Comparison of ENCODE assay signal across 8 cellular contexts in genomic region chr2:43220229-43220981, GRCh38. TPM values are rescaled to one million over a fixed set of nuclear protein-coding genes. Genes with fewer than 3 reads are reported as not detected.
DNase-seq lines count a peak whose midpoint lies in the region; ATAC-seq and TF ChIP-seq lines count a peak whose summit lies in the region.

No MANE protein-coding gene starts in this region.

- CTCF ChIA-PET in CD8-positive, alpha-beta T cell (lab: Charles Lee): interaction anchor here (1.0 to 22.9 kb wide), 8 partner anchors 9 to 92 kb away, joined by 3 to 666 read pairs (median 14); no protein-coding TSS in a partner anchor

- DNase-seq in CD8-positive, alpha-beta T cell: no peak
- no peak for DNase-seq in NB4 (ENCODE audit: low read depth)
- peak; percentile 48 for DNase-seq in choroid plexus epithelial cell (ENCODE audit: low read depth)
- DNase-seq in UCSD-AML1 (lab: John Stamatoyannopoulos, UW; ENCODE audit: unreplicated experiment): no peak
- DNase-seq in DMS153 (lab: John Stamatoyannopoulos, UW): no peak

- peak overlapping the region; percentile 99 for H3K27ac Mint-ChIP-seq in CD8-positive, alpha-beta T cell

- H3K27me3 Mint-ChIP-seq in CD8-positive, alpha-beta T cell (ENCODE audit: low read depth): no peaks in the 10 kb centered on the region

- H3K9ac ChIP-seq in muscle layer of colon (ENCODE audit: low read length): peak overlapping the region; percentile 99

- H3K4me1 ChIP-seq in CD8-positive, alpha-beta T cell (ENCODE audit: insufficient read depth, low read length): peaks cover 33% of the 10 kb centered on the region
- H3K4me1 ChIP-seq in muscle layer of colon (ENCODE audit: insufficient read depth, low read length): peaks cover 55% of the 10 kb centered on the region

- intact Hi-C loops in CD8-positive, alpha-beta T cell (cut with DNase I, micrococcal nuclease): loop anchor here (1.0 kb wide), 5 partner anchors 8 to 93 kb away; no protein-coding TSS in a partner anchor

- H3K27ac ChIP-seq in CD8-positive, alpha-beta T cell (ENCODE audit: low read depth, low read length): peak overlapping the region; percentile 86
- H3K27ac ChIP-seq in muscle layer of colon (ENCODE audit: low read depth, low read length): peak overlapping the region; percentile 100

- POLR2A ChIA-PET in CD8-positive, alpha-beta T cell (lab: Charles Lee): interaction anchor here (0.7 to 18.1 kb wide), 13 partner anchors 8 to 409 kb away, joined by 3 to 1192 read pairs (median 4); partner anchors contain the start of gene ZFP36L2

- H3K36me3 Mint-ChIP-seq in CD8-positive, alpha-beta T cell: peaks cover 38% of the 10 kb centered on the region

- H3K27me3 ChIP-seq in CD8-positive, alpha-beta T cell (ENCODE audit: insufficient read depth, low read length): no peaks in the 10 kb centered on the region
- H3K27me3 ChIP-seq in muscle layer of colon (ENCODE audit: control insufficient read depth in 1 of 2, insufficient read depth in 2 of 2, low read length in 2 of 2): no peaks in the 10 kb centered on the region

- H3K4me1 Mint-ChIP-seq in CD8-positive, alpha-beta T cell (ENCODE audit: low read depth): peaks cover 49% of the 10 kb centered on the region

- peaks cover 30% of the 10 kb centered on the region for H3K36me3 ChIP-seq in CD8-positive, alpha-beta T cell (ENCODE audit: insufficient read depth, low read length)
- peaks cover 21% of the 10 kb centered on the region for H3K36me3 ChIP-seq in muscle layer of colon (ENCODE audit: insufficient read depth, low read length)

- no peaks in the 10 kb centered on the region for H3K9me3 ChIP-seq in CD8-positive, alpha-beta T cell (ENCODE audit: low read length)
- H3K9me3 ChIP-seq in muscle layer of colon (ENCODE audit: low read length): no peaks in the 10 kb centered on the region

- H3K9me3 Mint-ChIP-seq in CD8-positive, alpha-beta T cell: no peaks in the 10 kb centered on the region

- peak; percentile 1 for ATAC-seq in CD8-positive, alpha-beta T cell
- no peak for ATAC-seq in HG03354 (IDR thresholded peaks at IDR 0.05; ENCODE audit: poor library complexity, severe bottlenecking, unreplicated experiment)
- ATAC-seq in GM18907 (IDR thresholded peaks at IDR 0.05; ENCODE audit: unreplicated experiment): no peak

- peak overlapping the region; percentile 89 for H3K4me3 ChIP-seq in CD8-positive, alpha-beta T cell (ENCODE audit: low read depth, low read length)
- H3K4me3 ChIP-seq in NB4 (ENCODE audit: low read depth, low read length): peak overlapping the region; percentile 88
- H3K4me3 ChIP-seq in choroid plexus epithelial cell (ENCODE audit: low read depth, low read length): peak overlapping the region; percentile 82
- peak overlapping the region; percentile 8 to 89 for H3K4me3 ChIP-seq in muscle layer of colon (ENCODE audit: low read depth in 1 of 2, low read length in 2 of 2)

- no peak for TF ChIP-seq CTCF in CD8-positive, alpha-beta T cell (IDR thresholded peaks at IDR 0.05)
- TF ChIP-seq CTCF in NB4 (IDR thresholded peaks at IDR 0.05; ENCODE audit: low read depth, low read length) (no peak), choroid plexus epithelial cell (conservative IDR thresholded peaks at IDR 0.05; ENCODE audit: low read depth, low read length) (no peak)

- TF ChIP-seq POLR2A in NB4 (IDR thresholded peaks at IDR 0.05; ENCODE audit: extremely low read depth, insufficient read length): no peak

- peak overlapping the region; percentile 94 for H3K4me3 Mint-ChIP-seq in CD8-positive, alpha-beta T cell

RNA-seq across cellular contexts. Expression of gene ZFP36L2, which starts 6.0 kb away (rescaled TPM):
- total RNA-seq in CD8-positive, alpha-beta T cell: 1,000 to 10,000 TPM; 1,270 to 1,311 TPM
